ENCODE assay signal across 10 cellular contexts in genomic region chr17:80694992-80695912, GRCh38.
DNase-seq lines count a peak whose midpoint lies in the region; ATAC-seq and TF ChIP-seq lines count a peak whose summit lies in the region.
"Had no signal": no experiment of that assay in that cellular context is flagged by ENCODE, and none has a peak within 500 bp of the region (broad histone marks: within the 10 kb centered on the region; RNA-seq: fewer than 3 reads in every experiment).

No MANE protein-coding gene starts in this region.

- peaks cover 4 to 26% (median 13%) of the 10 kb centered on the region in 5 donors for H3K36me3 Mint-ChIP-seq in naive thymus-derived CD4-positive, alpha-beta T cell

- H3K27me3 ChIP-seq in adrenal gland, result no peaks in the 10 kb centered on the region
- H3K27me3 ChIP-seq in naive thymus-derived CD4-positive, alpha-beta T cell (ENCODE audit: control insufficient read depth in 2 of 2, insufficient read depth in 2 of 2, low read length in 2 of 2), result no peaks in the 10 kb centered on the region

- H3K36me3 ChIP-seq in KOPT-K1 (ENCODE audit: insufficient read depth, low read length) (no peaks in the 10 kb centered on the region), adrenal gland (replicated peaks in 1 of 2) (no peaks in the 10 kb centered on the region)
- no peaks in the 10 kb centered on the region for H3K36me3 ChIP-seq in naive thymus-derived CD4-positive, alpha-beta T cell (ENCODE audit: control insufficient read depth in 2 of 3, insufficient read depth in 3 of 3, low read length in 3 of 3)

- ATAC-seq in naive thymus-derived CD4-positive, alpha-beta T cell, result no peak
- ATAC-seq in left cardiac atrium, result no peak
- ATAC-seq in GM18517 (IDR thresholded peaks at IDR 0.05; ENCODE audit: unreplicated experiment), result no peak

- H3K4me3 ChIP-seq in adrenal gland, result no peak overlapping the region
- H3K4me3 ChIP-seq in naive thymus-derived CD4-positive, alpha-beta T cell (ENCODE audit: low read length), result no peak overlapping the region

- POLR2A ChIA-PET in naive thymus-derived CD4-positive, alpha-beta T cell (lab: Charles Lee), result no interaction called here

- no peak for TF ChIP-seq CTCF in adrenal gland (IDR thresholded peaks at IDR 0.05)

- peak overlapping the region; percentile 38 to 88 (median 76) for H3K27ac Mint-ChIP-seq in naive thymus-derived CD4-positive, alpha-beta T cell

- peak overlapping the region in 5 of 10 donors; percentile 12 to 60 (median 45) for H3K4me3 Mint-ChIP-seq in naive thymus-derived CD4-positive, alpha-beta T cell

- DNase-seq in NCI-H2171 treated with DMSO at 0.1 percent for 48 hours (lab: John Stamatoyannopoulos, UW), result peak; percentile 47
- no peak for DNase-seq in NCI-H2171 (lab: John Stamatoyannopoulos, UW)
- peak in 5 of 7 donors; percentile 47 to 70 (median 59) for DNase-seq in adrenal gland
- peak in 1 of 9 donors; percentile 24 for DNase-seq in naive thymus-derived CD4-positive, alpha-beta T cell
- no peak for DNase-seq in DMS 273 treated with DMSO at 0.1 percent for 48 hours (lab: John Stamatoyannopoulos, UW)
- DNase-seq in left cardiac atrium, result no peak
- DNase-seq: 8988T, anterior cingulate cortex had no signal

- H3K27ac ChIP-seq in KOPT-K1 (ENCODE audit: low read depth, low read length, poor library complexity, severe bottlenecking) (peak overlapping the region; percentile 19), adrenal gland (peak overlapping the region in 4 of 5 donors; percentile 39 to 88 (median 62))
- H3K27ac ChIP-seq in naive thymus-derived CD4-positive, alpha-beta T cell (ENCODE audit: low read depth, low read length), result no peak overlapping the region

- H3K9me3 ChIP-seq in KOPT-K1 (ENCODE audit: insufficient read depth, low read length, poor library complexity, severe bottlenecking) (no peaks in the 10 kb centered on the region), adrenal gland (replicated peaks in 1 of 3) (no peaks in the 10 kb centered on the region)
- H3K9me3 ChIP-seq in naive thymus-derived CD4-positive, alpha-beta T cell (ENCODE audit: control insufficient read depth in 2 of 3, low read length in 3 of 3), result no peaks in the 10 kb centered on the region

- CTCF ChIA-PET in naive thymus-derived CD4-positive, alpha-beta T cell (lab: Charles Lee), result interaction anchor here (1.0 to 1.7 kb wide), 2 partner anchors 8 to 119 kb away, joined by 3 to 5 read pairs; no protein-coding TSS in a partner anchor

- intact Hi-C loops in adrenal gland (cut with DNase I), result no loop called here
- intact Hi-C loops in naive thymus-derived CD4-positive, alpha-beta T cell (cut with micrococcal nuclease), result no loop called here
- intact Hi-C loops in left cardiac atrium (cut with DNase I), result no loop called here

- peaks cover 0 to 8% (median 1%) of the 10 kb centered on the region in 11 donors for H3K9me3 Mint-ChIP-seq in naive thymus-derived CD4-positive, alpha-beta T cell

- 58 to 63% (median 60%) methylated on average over 20 to 28 of the region's 28 CpGs for WGBS in adrenal gland, 4 donors

- no peaks in the 10 kb centered on the region for H3K27me3 Mint-ChIP-seq in naive thymus-derived CD4-positive, alpha-beta T cell

- H3K4me1 Mint-ChIP-seq in naive thymus-derived CD4-positive, alpha-beta T cell, result peaks cover 20 to 79% (median 60%) of the 10 kb centered on the region in 7 donors

- no peak for TF ChIP-seq POLR2A in adrenal gland (IDR thresholded peaks at IDR 0.05)

- H3K4me1 ChIP-seq in adrenal gland (replicated peaks in 1 of 2), result peaks cover 13 to 38% of the 10 kb centered on the region in 2 donors
- no peaks in the 10 kb centered on the region for H3K4me1 ChIP-seq in naive thymus-derived CD4-positive, alpha-beta T cell (ENCODE audit: control insufficient read depth in 2 of 2, insufficient read depth in 2 of 2, low read length in 2 of 2)

Comparison
In these comparisons a context has a peak if more than half of its experiments do, and no peak if none do; other contexts are left out.
1. DNase-seq: peak in NCI-H2171 treated with DMSO at 0.1 percent for 48 hours (single experiment) and adrenal gland (5 of 7); none in NCI-H2171 (single experiment), DMS 273 treated with DMSO at 0.1 percent for 48 hours (single experiment) and left cardiac atrium (single experiment).